ENCODE assay signal across 8 cellular contexts in genomic region chr14:94132285-94132887, GRCh38. TPM values are rescaled to one million over a fixed set of nuclear protein-coding genes. Genes with fewer than 3 reads are reported as not detected.
DNase-seq lines count a peak whose midpoint lies in the region; ATAC-seq and TF ChIP-seq lines count a peak whose summit lies in the region.

No MANE protein-coding gene starts in this region.

- H3K27me3 ChIP-seq in naive thymus-derived CD4-positive, alpha-beta T cell (ENCODE audit: control insufficient read depth in 2 of 2, insufficient read depth in 2 of 2, low read length in 2 of 2) = no peaks in the 10 kb centered on the region

- no peaks in the 10 kb centered on the region for H3K9me3 Mint-ChIP-seq in activated CD4-positive, alpha-beta T cell treated with anti-CD3 and anti-CD28 coated beads for 36 hours (ENCODE audit: low read depth)
- H3K9me3 Mint-ChIP-seq in effector memory CD8-positive, alpha-beta T cell = no peaks in the 10 kb centered on the region
- H3K9me3 Mint-ChIP-seq in naive thymus-derived CD4-positive, alpha-beta T cell = peaks cover 0 to 11% (median 5%) of the 10 kb centered on the region in 11 donors
- no peaks in the 10 kb centered on the region for H3K9me3 Mint-ChIP-seq in type B pancreatic cell

- TF ChIP-seq CTCF in type B pancreatic cell (conservative IDR thresholded peaks at IDR 0.05) = peak; percentile 94

- H3K4me1 ChIP-seq in naive thymus-derived CD4-positive, alpha-beta T cell (ENCODE audit: control insufficient read depth in 2 of 2, insufficient read depth in 2 of 2, low read length in 2 of 2) = peaks cover 12 to 21% of the 10 kb centered on the region in 2 donors

- no peak overlapping the region for H3K4me3 Mint-ChIP-seq in activated CD4-positive, alpha-beta T cell treated with anti-CD3 and anti-CD28 coated beads for 36 hours
- H3K4me3 Mint-ChIP-seq in effector memory CD8-positive, alpha-beta T cell = no peak overlapping the region
- H3K4me3 Mint-ChIP-seq in naive thymus-derived CD4-positive, alpha-beta T cell = no peak overlapping the region
- no peak overlapping the region for H3K4me3 Mint-ChIP-seq in type B pancreatic cell

- H3K4me3 ChIP-seq in naive thymus-derived CD4-positive, alpha-beta T cell (ENCODE audit: low read length) = no peak overlapping the region

- DNase-seq in DMS 273 treated with DMSO at 0.1 percent for 48 hours (lab: John Stamatoyannopoulos, UW) (peak; percentile 56), HEK293T (ENCODE audit: extremely low spot score) (peak; percentile 39), NCI-H510A (lab: John Stamatoyannopoulos, UW) (peak; percentile 25), type B pancreatic cell (ENCODE audit: extremely low spot score, unreplicated experiment) (no peak)
- peak; percentile 78 for DNase-seq in activated CD4-positive, alpha-beta T cell treated with anti-CD3 and anti-CD28 coated beads for 36 hours
- DNase-seq in effector memory CD8-positive, alpha-beta T cell = peak; percentile 58 to 65 (median 62)
- DNase-seq in naive thymus-derived CD4-positive, alpha-beta T cell = peak in 8 of 9 donors; percentile 49 to 74 (median 71)

- H3K36me3 Mint-ChIP-seq in activated CD4-positive, alpha-beta T cell treated with anti-CD3 and anti-CD28 coated beads for 36 hours (ENCODE audit: low read depth) = no peaks in the 10 kb centered on the region
- no peaks in the 10 kb centered on the region for H3K36me3 Mint-ChIP-seq in effector memory CD8-positive, alpha-beta T cell (ENCODE audit: insufficient read depth)
- peaks cover 0 to 10% (median 0%) of the 10 kb centered on the region in 5 donors for H3K36me3 Mint-ChIP-seq in naive thymus-derived CD4-positive, alpha-beta T cell
- no peaks in the 10 kb centered on the region for H3K36me3 Mint-ChIP-seq in type B pancreatic cell

- TF ChIP-seq POLR2A in GM18505 (IDR thresholded peaks at IDR 0.05; ENCODE audit: borderline replicate concordance, extremely low read depth, insufficient read depth, insufficient read length) = no peak

- POLR2A ChIA-PET in HEK293T (lab: Yijun Ruan, JAX) = no interaction called here
- POLR2A ChIA-PET in activated CD4-positive, alpha-beta T cell treated with anti-CD3 and anti-CD28 coated beads for 36 hours (lab: Charles Lee) = no interaction called here
- POLR2A ChIA-PET in naive thymus-derived CD4-positive, alpha-beta T cell (lab: Charles Lee) = interaction anchor here (0.6 to 6.0 kb wide), 3 partner anchors 39 to 1282 kb away, joined by 3 to 29 read pairs (median 3); partner anchors contain the start of genes DDX24 and IFI27L1

- no peak overlapping the region for H3K27ac Mint-ChIP-seq in activated CD4-positive, alpha-beta T cell treated with anti-CD3 and anti-CD28 coated beads for 36 hours
- H3K27ac Mint-ChIP-seq in effector memory CD8-positive, alpha-beta T cell = no peak overlapping the region
- H3K27ac Mint-ChIP-seq in naive thymus-derived CD4-positive, alpha-beta T cell = no peak overlapping the region
- H3K27ac Mint-ChIP-seq in type B pancreatic cell = no peak overlapping the region

- peaks cover 6% of the 10 kb centered on the region for H3K27me3 Mint-ChIP-seq in activated CD4-positive, alpha-beta T cell treated with anti-CD3 and anti-CD28 coated beads for 36 hours
- H3K27me3 Mint-ChIP-seq in effector memory CD8-positive, alpha-beta T cell = peaks cover 0 to 10% of the 10 kb centered on the region in 2 donors
- H3K27me3 Mint-ChIP-seq in naive thymus-derived CD4-positive, alpha-beta T cell = peaks cover 0 to 39% (median 0%) of the 10 kb centered on the region in 5 donors
- peaks cover 17% of the 10 kb centered on the region for H3K27me3 Mint-ChIP-seq in type B pancreatic cell

- intact Hi-C loops in activated CD4-positive, alpha-beta T cell treated with anti-CD3 and anti-CD28 coated beads for 36 hours (cut with DNase I, micrococcal nuclease) = loop anchor here (1.0 to 5.0 kb wide), 7 partner anchors 48 to 417 kb away; no protein-coding TSS in a partner anchor
- intact Hi-C loops in naive thymus-derived CD4-positive, alpha-beta T cell (cut with micrococcal nuclease) = loop anchor here (1.0 to 10.0 kb wide), 4 partner anchors 48 to 962 kb away; no protein-coding TSS in a partner anchor

- no peaks in the 10 kb centered on the region for H3K9me3 ChIP-seq in naive thymus-derived CD4-positive, alpha-beta T cell (ENCODE audit: control insufficient read depth in 2 of 3, low read length in 3 of 3)

- no peaks in the 10 kb centered on the region for H3K36me3 ChIP-seq in naive thymus-derived CD4-positive, alpha-beta T cell (ENCODE audit: control insufficient read depth in 2 of 3, insufficient read depth in 3 of 3, low read length in 3 of 3)

- peak; percentile 37 for ATAC-seq in activated CD4-positive, alpha-beta T cell treated with anti-CD3 and anti-CD28 coated beads for 36 hours
- peak; percentile 35 for ATAC-seq in effector memory CD8-positive, alpha-beta T cell (replicated peaks)
- peak; percentile 58 for ATAC-seq in naive thymus-derived CD4-positive, alpha-beta T cell
- no peak for ATAC-seq in GM18505 (IDR thresholded peaks at IDR 0.05; ENCODE audit: unreplicated experiment)

- CTCF ChIA-PET in HEK293T (lab: Yijun Ruan, JAX) = interaction anchor here (0.6 to 1.7 kb wide), 17 partner anchors 9 to 550 kb away, joined by 3 to 7 read pairs (median 4); no protein-coding TSS in a partner anchor
- CTCF ChIA-PET in activated CD4-positive, alpha-beta T cell treated with anti-CD3 and anti-CD28 coated beads for 36 hours (lab: Charles Lee) = interaction anchor here (0.6 to 5.3 kb wide), 38 partner anchors 10 to 418 kb away, joined by 3 to 68 read pairs (median 4); partner anchors contain the start of genes DDX24, IFI27L1, PPP4R4 and SERPINA6
- CTCF ChIA-PET in naive thymus-derived CD4-positive, alpha-beta T cell (lab: Charles Lee) = interaction anchor here (0.6 to 3.7 kb wide), 15 partner anchors 10 to 416 kb away, joined by 3 to 66 read pairs (median 5); partner anchors contain the start of genes DDX24 and IFI27L1

- no peak overlapping the region for H3K27ac ChIP-seq in naive thymus-derived CD4-positive, alpha-beta T cell (ENCODE audit: low read depth, low read length)

- peaks cover 23% of the 10 kb centered on the region for H3K4me1 Mint-ChIP-seq in activated CD4-positive, alpha-beta T cell treated with anti-CD3 and anti-CD28 coated beads for 36 hours
- H3K4me1 Mint-ChIP-seq in effector memory CD8-positive, alpha-beta T cell (ENCODE audit: low read depth in 2 of 2) = peaks cover 19 to 27% of the 10 kb centered on the region in 2 donors
- H3K4me1 Mint-ChIP-seq in naive thymus-derived CD4-positive, alpha-beta T cell = peaks cover 16 to 28% (median 18%) of the 10 kb centered on the region in 7 donors
- peaks cover 16% of the 10 kb centered on the region for H3K4me1 Mint-ChIP-seq in type B pancreatic cell (ENCODE audit: unreplicated experiment)

TF ChIP-seq in HEK293T, 16 proteins besides CTCF, POLR2A, EP300 and RAD21:
- TF ChIP-seq HDGF (IDR thresholded peaks at IDR 0.05; ENCODE audit: borderline replicate concordance) (no peak), CTBP1 (IDR thresholded peaks at IDR 0.05; ENCODE audit: borderline replicate concordance) (0 out of 2 replicates have a peak, but pooled peaks have one; percentile 21)

RNA-seq across cellular contexts. Expression of gene IFI27L2, which starts 3.0 kb away (rescaled TPM):
- total RNA-seq in activated CD4-positive, alpha-beta T cell treated with anti-CD3 and anti-CD28 coated beads for 36 hours = 10 to 100 TPM; 57.3 to 66.9 TPM
- 10 to 100 TPM; 17.2 to 65.8 (median 26.5) TPM for total RNA-seq in naive thymus-derived CD4-positive, alpha-beta T cell
- polyA plus RNA-seq in naive thymus-derived CD4-positive, alpha-beta T cell = 10 to 100 TPM; 34.0 to 47.6 TPM
- 14.8 and 28.2 TPM in 2 replicates for total RNA-seq in type B pancreatic cell (ENCODE audit: low replicate concordance)

RNA-seq across cellular contexts. Expression of gene IFI27, which starts 21.9 kb away (rescaled TPM):
- total RNA-seq in activated CD4-positive, alpha-beta T cell treated with anti-CD3 and anti-CD28 coated beads for 36 hours = 1 to 10 TPM; 3.0 to 3.1 TPM
- 100 to 1,000 TPM in 1 of 5 experiments, 1 to 10 TPM in 1, under 1 TPM in 1, not detected in 2; 1.00 to 221 (median 2.9) TPM for total RNA-seq in naive thymus-derived CD4-positive, alpha-beta T cell
- under 1 TPM in 1 of 2 donors, not detected in 1; 0.74 TPM for polyA plus RNA-seq in naive thymus-derived CD4-positive, alpha-beta T cell
- total RNA-seq in type B pancreatic cell (ENCODE audit: low replicate concordance) = 12.6 and 15.5 TPM in 2 replicates

RNA-seq across cellular contexts. Expression of gene PPP4R4, which starts 41.7 kb away (rescaled TPM):
- 10 to 100 TPM; 21.4 TPM for total RNA-seq in activated CD4-positive, alpha-beta T cell treated with anti-CD3 and anti-CD28 coated beads for 36 hours
- total RNA-seq in naive thymus-derived CD4-positive, alpha-beta T cell = 1 to 10 TPM in 4 of 5 experiments, under 1 TPM in 1; 0.44 to 2.4 (median 1.7) TPM
- polyA plus RNA-seq in naive thymus-derived CD4-positive, alpha-beta T cell = under 1 TPM; 0.06 to 0.19 TPM
- 1.3 and 1.9 TPM in 2 replicates for total RNA-seq in type B pancreatic cell (ENCODE audit: low replicate concordance)

RNA-seq across cellular contexts. Expression of gene IFI27L1, which starts 51.3 kb away (rescaled TPM):
- 10 to 100 TPM; 22.3 to 27.1 TPM for total RNA-seq in activated CD4-positive, alpha-beta T cell treated with anti-CD3 and anti-CD28 coated beads for 36 hours
- 10 to 100 TPM in 2 of 5 experiments, 1 to 10 TPM in 3; 6.3 to 31.8 (median 8.2) TPM for total RNA-seq in naive thymus-derived CD4-positive, alpha-beta T cell
- 1 to 10 TPM; 7.6 to 8.5 TPM for polyA plus RNA-seq in naive thymus-derived CD4-positive, alpha-beta T cell
- total RNA-seq in type B pancreatic cell (ENCODE audit: low replicate concordance) = 15.6 and 36.8 TPM in 2 replicates

RNA-seq across cellular contexts. Expression of gene DDX24, which starts 51.4 kb away (rescaled TPM):
- 100 to 1,000 TPM; 259 to 390 TPM for total RNA-seq in activated CD4-positive, alpha-beta T cell treated with anti-CD3 and anti-CD28 coated beads for 36 hours
- 100 to 1,000 TPM; 214 to 438 (median 333) TPM for total RNA-seq in naive thymus-derived CD4-positive, alpha-beta T cell
- polyA plus RNA-seq in naive thymus-derived CD4-positive, alpha-beta T cell = 100 to 1,000 TPM; 190 to 306 TPM
- 127 and 156 TPM in 2 replicates for total RNA-seq in type B pancreatic cell (ENCODE audit: low replicate concordance)
